ENCODE assay signal across 37 cellular contexts in genomic region chr2:143996974-143997373, GRCh38.
"Had no signal": no experiment of that assay in that cellular context is flagged by ENCODE, and none has a peak within 500 bp of the region (broad histone marks: within the 10 kb centered on the region; RNA-seq: fewer than 3 reads in every experiment).

No MANE protein-coding gene starts in this region.

- H3K27me3 ChIP-seq: ascending aorta, cardiac muscle cell had no signal

- ATAC-seq: activated CD8-positive, alpha-beta T cell treated with anti-CD3 and anti-CD28 coated beads for 36 hours; activated naive CD8-positive, alpha-beta T cell treated with anti-CD3 and anti-CD28 coated beads, Interleukin-2, amount 50 U/mL, for 24 hours; activated T-cell treated with anti-CD3 and anti-CD28 coated beads, Interleukin-2, amount 50 U/mL, for 4 hours; activated T-cell treated with anti-CD3 and anti-CD28 coated beads, Interleukin-2, amount 50 U/mL, for 72 hours; activated T-helper 17 cell treated with anti-CD3 and anti-CD28 coated beads, Interleukin-2, amount 50 U/mL, for 72 hours had no signal

- DNase-seq: activated B cell treated with CpG ODN at 0.5 μM for 24 hours; activated CD4-positive, alpha-beta memory T cell treated with anti-CD3 and anti-CD28 coated beads for 36 hours; activated CD4-positive, alpha-beta T cell treated with anti-CD3 and anti-CD28 coated beads for 4 hours; activated CD4-positive, alpha-beta T cell treated with anti-CD3 and anti-CD28 coated beads, Interleukin-2, amount 10 ng/mL, durations not matched to agents 24 days and 14 days; activated CD4-positive, alpha-beta T cell treated with anti-CD3 and anti-CD28 coated beads, Interleukin-2, amount 50 U/mL, for 1 hour; activated CD4-positive, alpha-beta T cell treated with anti-CD3 and anti-CD28 coated beads, Interleukin-2, amount 50 U/mL, for 4 hours; activated CD4-positive, CD25-positive, alpha-beta regulatory T cell treated with anti-CD3 and anti-CD28 coated beads, Interleukin-2, amount 50 U/mL, for 72 hours; activated CD8-positive, alpha-beta memory T cell treated with anti-CD3 and anti-CD28 coated beads, Interleukin-2, amount 50 U/mL, for 4 hours; activated CD8-positive, alpha-beta T cell treated with anti-CD3 and anti-CD28 coated beads for 36 hours; activated effector memory CD4-positive, alpha-beta T cell treated with Interleukin-2 at 50 U/mL for 16 hours; activated gamma-delta T cell; activated naive CD4-positive, alpha-beta T cell treated with anti-CD3 and anti-CD28 coated beads, Interleukin-2, amount 10 ng/mL, durations not matched to agents 7 days and 5 days; activated naive CD4-positive, alpha-beta T cell treated with Interleukin-2 at 50 U/mL for 16 hours; activated naive CD8-positive, alpha-beta T cell treated with anti-CD3 and anti-CD28 coated beads, Interleukin-2, amount 10 ng/mL, durations not matched to agents 7 days and 5 days; activated naive CD8-positive, alpha-beta T cell treated with anti-CD3 and anti-CD28 coated beads, Interleukin-2, amount 50 U/mL, for 24 hours; activated T-cell treated with anti-CD3 and anti-CD28 coated beads for 4 hours; activated T-cell treated with anti-CD3 and anti-CD28 coated beads, Interleukin-2, amount 50 U/mL, for 1 hour; activated T-cell treated with anti-CD3 and anti-CD28 coated beads, Interleukin-2, amount 50 U/mL, for 4 hours; activated T-cell treated with anti-CD3 and anti-CD28 coated beads, Interleukin-2, amount 50 U/mL, for 72 hours; amygdala; anterior cingulate cortex; cerebellar nuclear complex; T-helper 2 cell; T-helper 9 cell had no signal

- H3K4me3 ChIP-seq: ascending aorta, cardiac muscle cell had no signal

- H3K36me3 ChIP-seq: ascending aorta, cardiac muscle cell had no signal

- FAIRE-seq: bronchial epithelial cell, TTC549 had no signal

- H3K9me3 Mint-ChIP-seq: activated B cell treated with CpG ODN at 0.5 μM for 24 hours; activated CD4-positive, alpha-beta memory T cell treated with anti-CD3 and anti-CD28 coated beads for 36 hours; activated CD4-positive, alpha-beta T cell treated with anti-CD3 and anti-CD28 coated beads, Interleukin-2, amount 10 ng/mL, durations not matched to agents 24 days and 14 days; activated CD8-positive, alpha-beta T cell treated with anti-CD3 and anti-CD28 coated beads for 36 hours; activated naive CD4-positive, alpha-beta T cell treated with anti-CD3 and anti-CD28 coated beads, Interleukin-2, amount 10 ng/mL, durations not matched to agents 7 days and 5 days; activated naive CD4-positive, alpha-beta T cell treated with anti-CD3 and anti-CD28 coated beads, Interleukin-2, amount 50 U/mL, for 24 hours; activated naive CD8-positive, alpha-beta T cell treated with anti-CD3 and anti-CD28 coated beads, Interleukin-2, amount 10 ng/mL, durations not matched to agents 7 days and 5 days; activated naive CD8-positive, alpha-beta T cell treated with anti-CD3 and anti-CD28 coated beads, Interleukin-2, amount 50 U/mL, for 24 hours; activated T-cell treated with anti-CD3 and anti-CD28 coated beads, Interleukin-2, amount 50 U/mL, for 4 hours; activated T-cell treated with anti-CD3 and anti-CD28 coated beads, Interleukin-2, amount 50 U/mL, for 72 hours; activated T-helper 1 cell treated with anti-CD3 and anti-CD28 coated beads, Interleukin-12 subunit alpha, Interleukin-12 subunit beta, Interleukin-2, Interleukin-4 antibody, amounts not matched to agents 30 ng/mL and 10 ng/mL and 1 ng/mL, durations not matched to agents 14 hours and 24 hours and 36 hours; activated T-helper 17 cell treated with anti-CD3 and anti-CD28 coated beads, Interleukin-2, amount 50 U/mL, for 72 hours; central memory CD8-positive, alpha-beta T cell; T-helper 1 cell treated with Interleukin-12 subunit alpha and Interleukin-12 subunit beta and Interleukin-4 antibody, amounts not matched to agents 30 μg/mL and 1 μg/mL, for 36 hours; T-helper 2 cell treated with Interferon-gamma antibody and Interleukin-4, amounts not matched to agents 5 μg/mL and 100 μg/mL, for 36 hours had no signal

- H3K4me3 Mint-ChIP-seq: activated B cell treated with CpG ODN at 0.5 μM for 24 hours; activated CD4-positive, alpha-beta memory T cell treated with anti-CD3 and anti-CD28 coated beads for 36 hours; activated CD4-positive, alpha-beta T cell treated with anti-CD3 and anti-CD28 coated beads, Interleukin-2, amount 10 ng/mL, durations not matched to agents 24 days and 14 days; activated CD8-positive, alpha-beta T cell treated with anti-CD3 and anti-CD28 coated beads for 36 hours; activated naive CD4-positive, alpha-beta T cell treated with anti-CD3 and anti-CD28 coated beads, Interleukin-2, amount 10 ng/mL, durations not matched to agents 7 days and 5 days; activated naive CD4-positive, alpha-beta T cell treated with anti-CD3 and anti-CD28 coated beads, Interleukin-2, amount 50 U/mL, for 24 hours; activated naive CD8-positive, alpha-beta T cell; activated naive CD8-positive, alpha-beta T cell treated with anti-CD3 and anti-CD28 coated beads, Interleukin-2, amount 10 ng/mL, durations not matched to agents 7 days and 5 days; activated naive CD8-positive, alpha-beta T cell treated with anti-CD3 and anti-CD28 coated beads, Interleukin-2, amount 50 U/mL, for 24 hours; activated T-cell treated with anti-CD3 and anti-CD28 coated beads, Interleukin-2, amount 50 U/mL, for 4 hours; activated T-cell treated with anti-CD3 and anti-CD28 coated beads, Interleukin-2, amount 50 U/mL, for 72 hours; activated T-helper 1 cell treated with anti-CD3 and anti-CD28 coated beads, Interleukin-12 subunit alpha, Interleukin-12 subunit beta, Interleukin-2, Interleukin-4 antibody, amounts not matched to agents 30 ng/mL and 10 ng/mL and 1 ng/mL, durations not matched to agents 14 hours and 24 hours and 36 hours; activated T-helper 17 cell treated with anti-CD3 and anti-CD28 coated beads, Interleukin-2, amount 50 U/mL, for 72 hours; brain; central memory CD8-positive, alpha-beta T cell; T-helper 1 cell treated with Interleukin-12 subunit alpha and Interleukin-12 subunit beta and Interleukin-4 antibody, amounts not matched to agents 30 μg/mL and 1 μg/mL, for 36 hours; T-helper 2 cell treated with Interferon-gamma antibody and Interleukin-4, amounts not matched to agents 5 μg/mL and 100 μg/mL, for 36 hours had no signal

- H3K9me3 ChIP-seq: ascending aorta had no signal

- H3K27ac ChIP-seq: ascending aorta, cardiac muscle cell, VCaP had no signal

- H3K27me3 Mint-ChIP-seq: activated B cell treated with CpG ODN at 0.5 μM for 24 hours; activated CD4-positive, alpha-beta memory T cell treated with anti-CD3 and anti-CD28 coated beads for 36 hours; activated CD4-positive, alpha-beta T cell treated with anti-CD3 and anti-CD28 coated beads, Interleukin-2, amount 10 ng/mL, durations not matched to agents 24 days and 14 days; activated CD8-positive, alpha-beta T cell treated with anti-CD3 and anti-CD28 coated beads for 36 hours; activated naive CD4-positive, alpha-beta T cell treated with anti-CD3 and anti-CD28 coated beads, Interleukin-2, amount 10 ng/mL, durations not matched to agents 7 days and 5 days; activated naive CD4-positive, alpha-beta T cell treated with anti-CD3 and anti-CD28 coated beads, Interleukin-2, amount 50 U/mL, for 24 hours; activated naive CD8-positive, alpha-beta T cell; activated naive CD8-positive, alpha-beta T cell treated with anti-CD3 and anti-CD28 coated beads, Interleukin-2, amount 10 ng/mL, durations not matched to agents 7 days and 5 days; activated naive CD8-positive, alpha-beta T cell treated with anti-CD3 and anti-CD28 coated beads, Interleukin-2, amount 50 U/mL, for 24 hours; activated T-helper 17 cell treated with anti-CD3 and anti-CD28 coated beads, Interleukin-2, amount 50 U/mL, for 72 hours; brain; central memory CD8-positive, alpha-beta T cell had no signal

- H3K4me1 Mint-ChIP-seq: activated B cell treated with CpG ODN at 0.5 μM for 24 hours; activated CD4-positive, alpha-beta T cell treated with anti-CD3 and anti-CD28 coated beads, Interleukin-2, amount 10 ng/mL, durations not matched to agents 24 days and 14 days; activated naive CD4-positive, alpha-beta T cell treated with anti-CD3 and anti-CD28 coated beads, Interleukin-2, amount 10 ng/mL, durations not matched to agents 7 days and 5 days; activated naive CD4-positive, alpha-beta T cell treated with anti-CD3 and anti-CD28 coated beads, Interleukin-2, amount 50 U/mL, for 24 hours; activated naive CD8-positive, alpha-beta T cell treated with anti-CD3 and anti-CD28 coated beads, Interleukin-2, amount 10 ng/mL, durations not matched to agents 7 days and 5 days; activated T-helper 17 cell treated with anti-CD3 and anti-CD28 coated beads, Interleukin-2, amount 50 U/mL, for 72 hours; central memory CD8-positive, alpha-beta T cell had no signal

- H3K27ac Mint-ChIP-seq: activated B cell treated with CpG ODN at 0.5 μM for 24 hours; activated CD4-positive, alpha-beta memory T cell treated with anti-CD3 and anti-CD28 coated beads for 36 hours; activated CD4-positive, alpha-beta T cell treated with anti-CD3 and anti-CD28 coated beads, Interleukin-2, amount 10 ng/mL, durations not matched to agents 24 days and 14 days; activated CD8-positive, alpha-beta T cell treated with anti-CD3 and anti-CD28 coated beads for 36 hours; activated naive CD4-positive, alpha-beta T cell treated with anti-CD3 and anti-CD28 coated beads, Interleukin-2, amount 10 ng/mL, durations not matched to agents 7 days and 5 days; activated naive CD4-positive, alpha-beta T cell treated with anti-CD3 and anti-CD28 coated beads, Interleukin-2, amount 50 U/mL, for 24 hours; activated naive CD8-positive, alpha-beta T cell; activated naive CD8-positive, alpha-beta T cell treated with anti-CD3 and anti-CD28 coated beads, Interleukin-2, amount 10 ng/mL, durations not matched to agents 7 days and 5 days; activated naive CD8-positive, alpha-beta T cell treated with anti-CD3 and anti-CD28 coated beads, Interleukin-2, amount 50 U/mL, for 24 hours; activated T-helper 1 cell treated with anti-CD3 and anti-CD28 coated beads, Interleukin-12 subunit alpha, Interleukin-12 subunit beta, Interleukin-2, Interleukin-4 antibody, amounts not matched to agents 30 ng/mL and 10 ng/mL and 1 ng/mL, durations not matched to agents 14 hours and 24 hours and 36 hours; activated T-helper 17 cell treated with anti-CD3 and anti-CD28 coated beads, Interleukin-2, amount 50 U/mL, for 72 hours; brain; T-helper 1 cell treated with Interleukin-12 subunit alpha and Interleukin-12 subunit beta and Interleukin-4 antibody, amounts not matched to agents 30 μg/mL and 1 μg/mL, for 36 hours; T-helper 2 cell treated with Interferon-gamma antibody and Interleukin-4, amounts not matched to agents 5 μg/mL and 100 μg/mL, for 36 hours had no signal

- H3K4me1 ChIP-seq: ascending aorta had no signal

- H3K36me3 Mint-ChIP-seq: activated CD4-positive, alpha-beta memory T cell treated with anti-CD3 and anti-CD28 coated beads for 36 hours; activated naive CD4-positive, alpha-beta T cell treated with anti-CD3 and anti-CD28 coated beads, Interleukin-2, amount 10 ng/mL, durations not matched to agents 7 days and 5 days; activated naive CD4-positive, alpha-beta T cell treated with anti-CD3 and anti-CD28 coated beads, Interleukin-2, amount 50 U/mL, for 24 hours had no signal
